In genomic region chr2:164992818-164993217, GRCh38 we compare ENCODE assay signal across 8 cellular contexts. TPM values are rescaled to one million over a fixed set of nuclear protein-coding genes. Genes with fewer than 3 reads are reported as not detected.
DNase-seq lines count a peak whose midpoint lies in the region; ATAC-seq and TF ChIP-seq lines count a peak whose summit lies in the region.

No MANE protein-coding gene starts in this region.

- no peaks in the 10 kb centered on the region for H3K9me3 ChIP-seq in esophagus squamous epithelium
- H3K9me3 ChIP-seq in neuronal stem cell (replicated peaks in 1 of 2; ENCODE audit: control insufficient read depth in 2 of 2, insufficient read depth in 1 of 2, low read depth in 1 of 2, low read length in 2 of 2) = no peaks in the 10 kb centered on the region

- no peak for TF ChIP-seq POLR2A in esophagus squamous epithelium (IDR thresholded peaks at IDR 0.05)

- H3K79me1 ChIP-seq in neuronal stem cell (ENCODE audit: low read depth, low read length) = no peaks in the 10 kb centered on the region

- no peak overlapping the region for H4K8ac ChIP-seq in neuronal stem cell (ENCODE audit: low read depth, low read length)

- H3K4ac ChIP-seq in neuronal stem cell (ENCODE audit: low read length) = no peak overlapping the region

- peak; percentile 63 for ATAC-seq in GM18870 (IDR thresholded peaks at IDR 0.05; ENCODE audit: unreplicated experiment)
- peak; percentile 67 for ATAC-seq in HG03095 (IDR thresholded peaks at IDR 0.05; ENCODE audit: unreplicated experiment)

- H3K36me3 ChIP-seq in esophagus squamous epithelium = no peaks in the 10 kb centered on the region
- no peaks in the 10 kb centered on the region for H3K36me3 ChIP-seq in neuronal stem cell (replicated peaks in 1 of 2; ENCODE audit: control insufficient read depth in 2 of 2, insufficient read depth in 2 of 2, low read length in 2 of 2)

- no peak overlapping the region for H3K4me3 ChIP-seq in WI38 (ENCODE audit: low read depth, low read length)
- H3K4me3 ChIP-seq in esophagus squamous epithelium = no peak overlapping the region
- H3K4me3 ChIP-seq in neuronal stem cell (ENCODE audit: low read length in 2 of 2) = no peak overlapping the region

- no peak overlapping the region for H2BK15ac ChIP-seq in neuronal stem cell (ENCODE audit: low read length)

- H2BK12ac ChIP-seq in neuronal stem cell (ENCODE audit: low read length) = no peak overlapping the region

- H2BK5ac ChIP-seq in neuronal stem cell (ENCODE audit: low read length) = no peak overlapping the region

- H3K23ac ChIP-seq in neuronal stem cell (ENCODE audit: low read depth, low read length, poor library complexity) = no peak overlapping the region

- no peak overlapping the region for H3K9ac ChIP-seq in neuronal stem cell (ENCODE audit: low read depth, low read length, poor library complexity)

- no peak overlapping the region for H2AK5ac ChIP-seq in neuronal stem cell (ENCODE audit: low read depth, low read length)

- TF ChIP-seq CTCF in WI38 (IDR thresholded peaks at IDR 0.05; ENCODE audit: low read depth, low read length) (peak; percentile 21; the same call in 1 of the 2 replicates), esophagus squamous epithelium (IDR thresholded peaks at IDR 0.05) (peak; percentile 26 to 64 (median 48))

- H3K27me3 ChIP-seq in esophagus squamous epithelium = no peaks in the 10 kb centered on the region
- H3K27me3 ChIP-seq in neuronal stem cell (ENCODE audit: control insufficient read depth in 3 of 3, insufficient read depth in 3 of 3, low read depth in 1 of 3, low read length in 3 of 3) = no peaks in the 10 kb centered on the region

- no peak overlapping the region for H3K14ac ChIP-seq in neuronal stem cell (ENCODE audit: low read length)

- 1 to 2% methylated on average over 5 of the region's 5 CpGs for WGBS in esophagus squamous epithelium, 2 donors
- no CpG with 5 or more reads among the region's 5 CpGs for WGBS in neuronal stem cell (ENCODE audit: extremely low coverage in 2 of 2, insufficient read length in 2 of 2, insufficient replicate concordance in 1 of 2), 2 donors

- H3K18ac ChIP-seq in neuronal stem cell (ENCODE audit: low read length) = no peak overlapping the region

- no peak overlapping the region for H3K4me2 ChIP-seq in neuronal stem cell (ENCODE audit: insufficient read depth, low read length, poor library complexity, severe bottlenecking)

- H4K91ac ChIP-seq in neuronal stem cell (ENCODE audit: low read depth, low read length, poor library complexity) = no peak overlapping the region

- peak overlapping the region in 2 of 4 donors; percentile 74 to 78 for H3K27ac ChIP-seq in esophagus squamous epithelium
- no peak overlapping the region for H3K27ac ChIP-seq in neuronal stem cell (replicated peaks; ENCODE audit: low read length)

- intact Hi-C loops in esophagus squamous epithelium (cut with DNase I) = no loop called here

- no peak overlapping the region for H2BK120ac ChIP-seq in neuronal stem cell (ENCODE audit: low read depth, low read length)

- peak overlapping the region; percentile 60 for H2AFZ ChIP-seq in neuronal stem cell (ENCODE audit: low read length)

- DNase-seq in CMK (ENCODE audit: low read depth) (peak; percentile 4), NCI-H2171 (lab: John Stamatoyannopoulos, UW) (peak; percentile 74), esophagus squamous epithelium (lab: John Stamatoyannopoulos, UW) (no peak), neuronal stem cell (ENCODE audit: low spot score) (peak; percentile 65)
- DNase-seq in NK-92 treated with Interleukin-12 subunit alpha and Interleukin-12 subunit beta, amount 100 ng/mL, for 24 hours (lab: John Stamatoyannopoulos, UW) = no peak

- peaks cover 12 to 29% (median 20%) of the 10 kb centered on the region in 3 donors for H3K4me1 ChIP-seq in esophagus squamous epithelium
- peaks cover 0 to 5% of the 10 kb centered on the region in 2 donors for H3K4me1 ChIP-seq in neuronal stem cell (ENCODE audit: control insufficient read depth in 2 of 2, insufficient read depth in 1 of 2, low read depth in 1 of 2, low read length in 2 of 2)

RNA-seq across cellular contexts. Expression of gene SLC38A11, which starts 37.5 kb away (rescaled TPM):
- 1 to 10 TPM in 1 of 4 donors, under 1 TPM in 2, not detected in 1; 0.47 to 2.5 (median 0.66) TPM for total RNA-seq in esophagus squamous epithelium
- not detected for polyA plus RNA-seq in neuronal stem cell (2013, experiment 1 of 2)
- polyA plus RNA-seq in neuronal stem cell (2013, experiment 2 of 2) = not detected

Comparison
In these comparisons a context has a peak if more than half of its experiments do, and no peak if none do; other contexts are left out.
1. DNase-seq: peak in CMK (single experiment), NCI-H2171 (single experiment) and neuronal stem cell (single experiment); none in esophagus squamous epithelium (single experiment) and NK-92 treated with Interleukin-12 subunit alpha and Interleukin-12 subunit beta, amount 100 ng/mL, for 24 hours (single experiment).